ENCODE assay signal across 2 cellular contexts in the genomic region with DNA sequence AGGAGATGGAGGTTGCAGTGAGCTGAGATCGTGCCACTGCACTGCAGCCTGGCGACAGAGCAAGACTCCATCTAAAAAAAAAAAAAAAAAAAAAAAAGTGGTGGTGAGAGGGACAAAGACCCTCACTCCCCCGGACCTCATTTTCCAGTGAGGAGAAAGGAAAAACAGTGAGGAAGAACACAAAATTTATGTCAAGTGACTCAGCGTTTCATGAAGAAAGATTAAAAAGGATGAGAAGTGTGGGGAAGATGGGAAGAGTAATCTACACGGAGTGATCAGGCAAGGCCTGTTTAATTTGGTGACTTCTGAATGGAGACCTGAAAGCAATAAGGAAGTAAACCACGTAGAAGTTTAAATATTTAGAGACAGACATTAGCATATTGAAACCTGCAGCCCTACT.
TF ChIP-seq lines count a peak whose summit lies in the region.

No MANE protein-coding gene starts in this region.

TF ChIP-seq in HepG2, 621 proteins besides CTCF, POLR2A, EP300 and RAD21:
- TF ChIP-seq ZNF839 (CRISPR knock-in tag; IDR thresholded peaks at IDR 0.05; ENCODE audit: borderline replicate concordance) (no peak), NFE2L2 (IDR thresholded peaks at IDR 0.05; ENCODE audit: low read length) (peak; percentile 39; the same call in 1 of the 2 replicates), AKAP8 (CRISPR knock-in tag; IDR thresholded peaks at IDR 0.05) (no peak), CBX5 (CRISPR knock-in tag; IDR thresholded peaks at IDR 0.05; ENCODE audit: borderline replicate concordance) (no peak)
- TF ChIP-seq, protein P1, sequence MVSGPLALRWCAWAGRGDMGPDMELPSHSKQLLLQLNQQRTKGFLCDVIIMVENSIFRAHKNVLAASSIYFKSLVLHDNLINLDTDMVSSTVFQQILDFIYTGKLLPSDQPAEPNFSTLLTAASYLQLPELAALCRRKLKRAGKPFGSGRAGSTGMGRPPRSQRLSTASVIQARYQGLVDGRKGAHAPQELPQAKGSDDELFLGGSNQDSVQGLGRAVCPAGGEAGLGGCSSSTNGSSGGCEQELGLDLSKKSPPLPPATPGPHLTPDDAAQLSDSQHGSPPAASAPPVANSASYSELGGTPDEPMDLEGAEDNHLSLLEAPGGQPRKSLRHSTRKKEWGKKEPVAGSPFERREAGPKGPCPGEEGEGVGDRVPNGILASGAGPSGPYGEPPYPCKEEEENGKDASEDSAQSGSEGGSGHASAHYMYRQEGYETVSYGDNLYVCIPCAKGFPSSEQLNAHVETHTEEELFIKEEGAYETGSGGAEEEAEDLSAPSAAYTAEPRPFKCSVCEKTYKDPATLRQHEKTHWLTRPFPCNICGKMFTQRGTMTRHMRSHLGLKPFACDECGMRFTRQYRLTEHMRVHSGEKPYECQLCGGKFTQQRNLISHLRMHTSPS (CRISPR knock-in tag; IDR thresholded peaks at IDR 0.05; ENCODE audit: low read depth) = no peak
- TF ChIP-seq, protein P2, sequence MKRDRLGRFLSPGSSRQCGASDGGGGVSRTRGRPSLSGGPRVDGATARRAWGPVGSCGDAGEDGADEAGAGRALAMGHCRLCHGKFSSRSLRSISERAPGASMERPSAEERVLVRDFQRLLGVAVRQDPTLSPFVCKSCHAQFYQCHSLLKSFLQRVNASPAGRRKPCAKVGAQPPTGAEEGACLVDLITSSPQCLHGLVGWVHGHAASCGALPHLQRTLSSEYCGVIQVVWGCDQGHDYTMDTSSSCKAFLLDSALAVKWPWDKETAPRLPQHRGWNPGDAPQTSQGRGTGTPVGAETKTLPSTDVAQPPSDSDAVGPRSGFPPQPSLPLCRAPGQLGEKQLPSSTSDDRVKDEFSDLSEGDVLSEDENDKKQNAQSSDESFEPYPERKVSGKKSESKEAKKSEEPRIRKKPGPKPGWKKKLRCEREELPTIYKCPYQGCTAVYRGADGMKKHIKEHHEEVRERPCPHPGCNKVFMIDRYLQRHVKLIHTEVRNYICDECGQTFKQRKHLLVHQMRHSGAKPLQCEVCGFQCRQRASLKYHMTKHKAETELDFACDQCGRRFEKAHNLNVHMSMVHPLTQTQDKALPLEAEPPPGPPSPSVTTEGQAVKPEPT (CRISPR knock-in tag; IDR thresholded peaks at IDR 0.05; ENCODE audit: low read depth) = no peak

TF ChIP-seq in IMR-90, 13 proteins besides CTCF, POLR2A, EP300 and RAD21:
- TF ChIP-seq NFE2L2 (IDR thresholded peaks at IDR 0.05; ENCODE audit: low read depth, low read length) = peak; percentile 32; the same call in 1 of the 2 replicates
- no peak for TF ChIP-seq CHD1 (IDR thresholded peaks at IDR 0.05; ENCODE audit: low read depth, low read length)
- TF ChIP-seq RFX5 (IDR thresholded peaks at IDR 0.05; ENCODE audit: low read depth, low read length) = no peak
- no peak for TF ChIP-seq BHLHE40 (IDR thresholded peaks at IDR 0.05; ENCODE audit: low read depth, low read length)
